In genomic region chr5:44774279-44774880, GRCh38 we compare ENCODE assay signal across 8 cellular contexts. TPM values are rescaled to one million over a fixed set of nuclear protein-coding genes. Genes with fewer than 3 reads are reported as not detected.
DNase-seq lines count a peak whose midpoint lies in the region; ATAC-seq, FAIRE-seq and TF ChIP-seq lines count a peak whose summit lies in the region.

No MANE protein-coding gene starts in this region.

- peak; percentile 83 for DNase-seq in NCI-H748 treated with DMSO at 0.1 percent for 48 hours (lab: John Stamatoyannopoulos, UW)
- DNase-seq in myocyte (ENCODE audit: low read depth) = peak; percentile 71
- no peak for DNase-seq in NK-92 (lab: John Stamatoyannopoulos, UW; ENCODE audit: unreplicated experiment)
- no peak for DNase-seq in T-helper 9 cell

- ATAC-seq in HG03342 (IDR thresholded peaks at IDR 0.05; ENCODE audit: unreplicated experiment) = peak; percentile 79

- FAIRE-seq in A204.1 (lab: Jason Lieb, UNC) (peak; percentile 96), colon (lab: Jason Lieb, UNC) (peak; percentile 43)

- TF ChIP-seq CTCF in GM12873 (IDR thresholded peaks at IDR 0.05; ENCODE audit: insufficient read depth, low read depth, low read length, missing control alignments) = peak; percentile 31

RNA-seq across cellular contexts. Expression of gene MRPS30, which starts 34.4 kb away (rescaled TPM):
- total RNA-seq in myocyte = 71.3 and 76.2 TPM in 2 replicates
- polyA plus RNA-seq in myocyte (2012) = 19.8 TPM

Comparison
In these comparisons a context has a peak if more than half of its experiments do, and no peak if none do; other contexts are left out.
1. DNase-seq: peak in NCI-H748 treated with DMSO at 0.1 percent for 48 hours (single experiment) and myocyte (single experiment); none in NK-92 (single experiment) and T-helper 9 cell (single experiment).